ENCODE assay signal across 10 cellular contexts in the genomic region with DNA sequence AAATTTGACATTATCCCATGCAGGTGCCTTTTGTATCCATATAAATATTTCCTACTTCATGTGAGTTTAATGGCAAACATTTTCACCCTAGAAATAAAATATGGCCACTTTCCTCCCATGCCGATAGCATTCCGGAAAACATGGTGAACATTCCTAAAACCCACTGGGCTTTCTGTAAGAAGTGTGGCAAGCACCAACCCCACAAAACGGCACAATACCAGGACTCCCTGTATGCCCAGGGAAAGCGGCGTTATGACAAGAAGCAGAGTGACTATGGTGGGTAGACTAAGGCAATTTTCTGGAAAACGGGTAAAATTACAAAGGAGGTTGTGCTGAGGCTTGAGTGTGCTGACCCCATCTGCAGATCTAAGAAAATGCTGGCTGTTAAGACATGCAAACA. TPM values are rescaled to one million over a fixed set of nuclear protein-coding genes. Genes with fewer than 3 reads are reported as not detected.
DNase-seq lines count a peak whose midpoint lies in the region; ATAC-seq and TF ChIP-seq lines count a peak whose summit lies in the region.
"Had no signal": no experiment of that assay in that cellular context is flagged by ENCODE, and none has a peak within 500 bp of the region (broad histone marks: within the 10 kb centered on the region; RNA-seq: fewer than 3 reads in every experiment).

No MANE protein-coding gene starts in this region.

- DNase-seq in AG09309 (ENCODE audit: low read depth) = no peak
- DNase-seq in PC-3 = no peak
- DNase-seq in neural progenitor cell (ENCODE audit: low spot score) = no peak
- no peak for DNase-seq in RWPE1 (ENCODE audit: low spot score)
- DNase-seq: left lung, NCI-H1105 treated with DMSO at 0.1 percent for 48 hours had no signal

- POLR2A ChIA-PET in PC-3 (lab: Charles Lee; ENCODE audit: unreplicated experiment) (interaction anchor here (0.6 kb wide), 1 partner anchor 9 kb away, joined by 3 read pairs; no protein-coding TSS in a partner anchor), RWPE1 (lab: Yijun Ruan, JAX; ENCODE audit: low non-redundant PET) (no interaction called here)

- H3K36me3 Mint-ChIP-seq in neural progenitor cell = peaks cover 12% of the 10 kb centered on the region

- BruUV-seq in PC-3 (replicated peaks; lab: Mats Ljungman, UMichigan) = no TSS peak

- H3F3A ChIP-seq in PC-3 (ENCODE audit: low read length, unreplicated experiment) (peaks cover 20% of the 10 kb centered on the region), neural progenitor cell (ENCODE audit: low read depth) (peaks cover 7% of the 10 kb centered on the region)

- H3K4me1 ChIP-seq in PC-3 (ENCODE audit: insufficient read depth, low read length) = peaks cover 81% of the 10 kb centered on the region
- H3K4me1 ChIP-seq in endocrine pancreas (ENCODE audit: control insufficient read depth, insufficient read depth, low read length) = peaks cover 26% of the 10 kb centered on the region
- H3K4me1 ChIP-seq in neural progenitor cell = peaks cover 11% of the 10 kb centered on the region

- H3K4me1 Mint-ChIP-seq in neural progenitor cell = peaks cover 58% of the 10 kb centered on the region

- intact Hi-C loops in PC-3 (cut with micrococcal nuclease) = loop anchor here (2.0 to 10.0 kb wide), 2 partner anchors 31 to 135 kb away; no protein-coding TSS in a partner anchor

- H3K36me3 ChIP-seq in PC-3 (ENCODE audit: low read depth, low read length) = peaks cover 57% of the 10 kb centered on the region
- no peaks in the 10 kb centered on the region for H3K36me3 ChIP-seq in endocrine pancreas (ENCODE audit: control insufficient read depth, insufficient read depth, low read length)
- H3K36me3 ChIP-seq in neural progenitor cell = no peaks in the 10 kb centered on the region

- H3K27ac Mint-ChIP-seq in neural progenitor cell = no peak overlapping the region

- H3K4me2 ChIP-seq in PC-3 (ENCODE audit: low read length) = peak overlapping the region; percentile 89
- H3K4me2 ChIP-seq in neural progenitor cell = no peak overlapping the region

- peaks cover 12% of the 10 kb centered on the region for H3K9me3 Mint-ChIP-seq in neural progenitor cell

- H3K27me3 ChIP-seq in PC-3 (ENCODE audit: low read length) (no peaks in the 10 kb centered on the region), endocrine pancreas (ENCODE audit: control insufficient read depth, insufficient read depth, low read length) (no peaks in the 10 kb centered on the region), neural progenitor cell (peaks cover 98% of the 10 kb centered on the region)
- H3K27me3 ChIP-seq: left lung had no signal

- ATAC-seq in PC-3 = no peak
- ATAC-seq in GM18861 (IDR thresholded peaks at IDR 0.05; ENCODE audit: unreplicated experiment) = no peak
- ATAC-seq in GM19463 (IDR thresholded peaks at IDR 0.05; ENCODE audit: unreplicated experiment) = no peak
- ATAC-seq in GM19328 (IDR thresholded peaks at IDR 0.05; ENCODE audit: unreplicated experiment) = no peak

- TF ChIP-seq CTCF in AG09309 (IDR thresholded peaks at IDR 0.05; ENCODE audit: control insufficient read depth, insufficient read depth, low read depth, low read length, missing control alignments) (no peak), PC-3 (conservative IDR thresholded peaks at IDR 0.05; ENCODE audit: low read depth, low read length) (no peak), neural progenitor cell (IDR thresholded peaks at IDR 0.05) (no peak), RWPE1 (conservative IDR thresholded peaks at IDR 0.05; ENCODE audit: low read depth) (no peak)

- no peak overlapping the region for H2AFZ ChIP-seq in PC-3 (ENCODE audit: low read length)
- H2AFZ ChIP-seq in neural progenitor cell (replicated peaks) = no peak overlapping the region

- H3K9me2 ChIP-seq in PC-3 (replicated peaks; ENCODE audit: low read length) = no peaks in the 10 kb centered on the region

- H3K79me2 ChIP-seq in PC-3 (ENCODE audit: low read length) = peaks cover 97% of the 10 kb centered on the region
- H3K79me2 ChIP-seq in neural progenitor cell (ENCODE audit: low read depth) = no peaks in the 10 kb centered on the region

- H4K20me1 ChIP-seq in PC-3 (ENCODE audit: low read length) (peaks cover 73% of the 10 kb centered on the region), neural progenitor cell (ENCODE audit: low read depth) (peaks cover 26% of the 10 kb centered on the region)

- H3K4me3 Mint-ChIP-seq in neural progenitor cell = peak overlapping the region; percentile 6

- H3K4me3 ChIP-seq in AG09309 (ENCODE audit: control insufficient read depth, low read depth, low read length) (peak overlapping the region; percentile 21), PC-3 (ENCODE audit: low read length) (peak overlapping the region; percentile 67), endocrine pancreas (ENCODE audit: control insufficient read depth, insufficient read depth, low read length) (peak overlapping the region; percentile 15), neural progenitor cell (no peak overlapping the region)

- H3K27me3 Mint-ChIP-seq in neural progenitor cell (ENCODE audit: insufficient read depth, low read depth) = peaks cover 6% of the 10 kb centered on the region

- H3K9me3 ChIP-seq in PC-3 (ENCODE audit: low read length) (no peaks in the 10 kb centered on the region), endocrine pancreas (ENCODE audit: control insufficient read depth, low read length) (no peaks in the 10 kb centered on the region), neural progenitor cell (ENCODE audit: low read depth) (no peaks in the 10 kb centered on the region)
- H3K9me3 ChIP-seq: left lung had no signal

- H3K9ac ChIP-seq in PC-3 (ENCODE audit: low read length) (no peak overlapping the region), endocrine pancreas (ENCODE audit: control insufficient read depth, insufficient read depth, low read length) (no peak overlapping the region), neural progenitor cell (no peak overlapping the region)

- peak overlapping the region; percentile 98 for H3K27ac ChIP-seq in PC-3 (ENCODE audit: low read length)
- H3K27ac ChIP-seq in neural progenitor cell = no peak overlapping the region
- no peak overlapping the region; the same call in 1 of the 2 replicates for H3K27ac ChIP-seq in RWPE1

- CTCF ChIA-PET in PC-3 (lab: Charles Lee) (no interaction called here), RWPE1 (lab: Yijun Ruan, JAX) (no interaction called here)

RNA-seq across cellular contexts. Expression of gene ANXA2, which starts 7.6 kb away (rescaled TPM):
- total RNA-seq in PC-3 (2014; rRNA removed) (2,114 and 2,202 TPM in 2 replicates), neural progenitor cell (ENCODE audit: low replicate concordance) (20.1 and 21.8 TPM in 2 replicates)

Comparison
In these comparisons a context has a peak if more than half of its experiments do, and no peak if none do; other contexts are left out.
1. RNA of gene ANXA2, which starts 7.6 kb away (total RNA-seq): 2,114 to 2,202 TPM in PC-3; 20.1 to 21.8 TPM in neural progenitor cell; every median in the first group is over 10 times any median in the second.